ENCODE assay signal across 19 cellular contexts in the genomic region with DNA sequence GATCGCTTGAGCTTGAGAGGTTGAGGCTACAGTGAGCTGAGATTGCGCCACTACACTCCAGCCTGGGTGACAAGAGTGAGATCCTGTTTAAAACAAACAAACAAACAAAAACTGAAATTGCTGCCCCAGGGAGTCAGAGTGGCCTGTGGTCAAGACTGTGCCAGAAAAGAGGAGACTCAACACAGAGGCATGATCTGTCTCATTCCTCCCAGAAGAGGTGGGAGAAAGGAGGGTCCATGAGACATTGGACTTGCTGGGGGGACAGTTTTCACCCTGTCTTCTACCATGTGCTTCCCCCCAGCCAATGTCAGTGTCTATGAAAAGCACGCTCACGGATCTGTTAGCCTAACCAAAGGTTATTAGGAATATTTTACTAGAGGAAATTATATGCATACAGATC.
"Had no signal": no experiment of that assay in that cellular context is flagged by ENCODE, and none has a peak within 500 bp of the region (broad histone marks: within the 10 kb centered on the region; RNA-seq: fewer than 3 reads in every experiment).

No MANE protein-coding gene starts in this region.

- H3K36me3 ChIP-seq: uterus had no signal

- H3K27ac Mint-ChIP-seq: activated B cell treated with CpG ODN at 0.5 μM for 24 hours; activated CD8-positive, alpha-beta T cell treated with anti-CD3 and anti-CD28 coated beads for 36 hours; stimulated activated memory B cell treated with anti-CD40 and anti-IgM and Interleukin-4, amounts not matched to agents 10 μg/mL and 1 μg/mL and 100 μg/mL, for 72 hours had no signal

- H3K4me3 ChIP-seq: body of pancreas, gastroesophageal sphincter, heart right ventricle, tibial artery, uterus had no signal

- DNase-seq: activated B cell treated with CpG ODN at 0.5 μM for 24 hours; activated CD4-positive, alpha-beta T cell treated with anti-CD3 and anti-CD28 coated beads for 48 hours; activated CD8-positive, alpha-beta T cell treated with anti-CD3 and anti-CD28 coated beads for 36 hours; activated effector memory CD4-positive, alpha-beta T cell treated with Interleukin-2 at 50 U/mL for 16 hours; activated naive CD4-positive, alpha-beta T cell treated with anti-CD3 and anti-CD28 coated beads, Interleukin-2, amount 50 U/mL, for 16 hours; activated T-cell treated with anti-CD3 and anti-CD28 coated beads, Interleukin-2, amount 50 U/mL, for 4 hours; body of pancreas; central memory CD4-positive, alpha-beta T cell; effector memory CD4-positive, alpha-beta T cell; heart right ventricle; left cardiac atrium; naive B cell; nucleus accumbens; stimulated activated CD4-positive, alpha-beta T cell treated with anti-CD3 and anti-CD28 coated beads, Interleukin-2, amount 100 ng/mL, for 48 hours; T-helper 17 cell; tibial artery; uterus had no signal

- H3K9me3 Mint-ChIP-seq: activated B cell treated with CpG ODN at 0.5 μM for 24 hours; activated CD8-positive, alpha-beta T cell treated with anti-CD3 and anti-CD28 coated beads for 36 hours; activated T-cell treated with anti-CD3 and anti-CD28 coated beads, Interleukin-2, amount 50 U/mL, for 4 hours; stimulated activated memory B cell treated with anti-CD40 and anti-IgM and Interleukin-4, amounts not matched to agents 10 μg/mL and 1 μg/mL and 100 μg/mL, for 72 hours had no signal

- H3K4me3 Mint-ChIP-seq: activated B cell treated with CpG ODN at 0.5 μM for 24 hours; activated CD8-positive, alpha-beta T cell treated with anti-CD3 and anti-CD28 coated beads for 36 hours; activated T-cell treated with anti-CD3 and anti-CD28 coated beads, Interleukin-2, amount 50 U/mL, for 4 hours; stimulated activated memory B cell treated with anti-CD40 and anti-IgM and Interleukin-4, amounts not matched to agents 10 μg/mL and 1 μg/mL and 100 μg/mL, for 72 hours had no signal

- H3K27ac ChIP-seq: body of pancreas, gastroesophageal sphincter, heart right ventricle, tibial artery, uterus had no signal

- H3K27me3 Mint-ChIP-seq: naive B cell had no signal

- H3K27me3 ChIP-seq: body of pancreas, gastroesophageal sphincter, tibial artery, uterus had no signal

- H3K9me3 ChIP-seq: body of pancreas, gastroesophageal sphincter, heart right ventricle, tibial artery, uterus had no signal

- ATAC-seq: activated CD8-positive, alpha-beta T cell treated with anti-CD3 and anti-CD28 coated beads for 36 hours; activated T-cell treated with anti-CD3 and anti-CD28 coated beads, Interleukin-2, amount 50 U/mL, for 4 hours; body of pancreas; gastroesophageal sphincter; heart right ventricle; left cardiac atrium; stimulated activated memory B cell treated with anti-CD40 and anti-IgM and Interleukin-4, amounts not matched to agents 10 μg/mL and 1 μg/mL and 100 μg/mL, for 72 hours; T-helper 17 cell had no signal
